Comparison of ENCODE assay signal across 1 cellular context in genomic region chr6:167973092-167973880, GRCh38.
TF ChIP-seq lines count a peak whose summit lies in the region.

No MANE protein-coding gene starts in this region.

TF ChIP-seq in HCT116, 20 proteins besides CTCF, POLR2A, EP300 and RAD21 (continued from another document):
- TF ChIP-seq, protein P1, sequence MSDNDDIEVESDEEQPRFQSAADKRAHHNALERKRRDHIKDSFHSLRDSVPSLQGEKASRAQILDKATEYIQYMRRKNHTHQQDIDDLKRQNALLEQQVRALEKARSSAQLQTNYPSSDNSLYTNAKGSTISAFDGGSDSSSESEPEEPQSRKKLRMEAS (IDR thresholded peaks at IDR 0.05) = no peak
- TF ChIP-seq, protein P2, sequence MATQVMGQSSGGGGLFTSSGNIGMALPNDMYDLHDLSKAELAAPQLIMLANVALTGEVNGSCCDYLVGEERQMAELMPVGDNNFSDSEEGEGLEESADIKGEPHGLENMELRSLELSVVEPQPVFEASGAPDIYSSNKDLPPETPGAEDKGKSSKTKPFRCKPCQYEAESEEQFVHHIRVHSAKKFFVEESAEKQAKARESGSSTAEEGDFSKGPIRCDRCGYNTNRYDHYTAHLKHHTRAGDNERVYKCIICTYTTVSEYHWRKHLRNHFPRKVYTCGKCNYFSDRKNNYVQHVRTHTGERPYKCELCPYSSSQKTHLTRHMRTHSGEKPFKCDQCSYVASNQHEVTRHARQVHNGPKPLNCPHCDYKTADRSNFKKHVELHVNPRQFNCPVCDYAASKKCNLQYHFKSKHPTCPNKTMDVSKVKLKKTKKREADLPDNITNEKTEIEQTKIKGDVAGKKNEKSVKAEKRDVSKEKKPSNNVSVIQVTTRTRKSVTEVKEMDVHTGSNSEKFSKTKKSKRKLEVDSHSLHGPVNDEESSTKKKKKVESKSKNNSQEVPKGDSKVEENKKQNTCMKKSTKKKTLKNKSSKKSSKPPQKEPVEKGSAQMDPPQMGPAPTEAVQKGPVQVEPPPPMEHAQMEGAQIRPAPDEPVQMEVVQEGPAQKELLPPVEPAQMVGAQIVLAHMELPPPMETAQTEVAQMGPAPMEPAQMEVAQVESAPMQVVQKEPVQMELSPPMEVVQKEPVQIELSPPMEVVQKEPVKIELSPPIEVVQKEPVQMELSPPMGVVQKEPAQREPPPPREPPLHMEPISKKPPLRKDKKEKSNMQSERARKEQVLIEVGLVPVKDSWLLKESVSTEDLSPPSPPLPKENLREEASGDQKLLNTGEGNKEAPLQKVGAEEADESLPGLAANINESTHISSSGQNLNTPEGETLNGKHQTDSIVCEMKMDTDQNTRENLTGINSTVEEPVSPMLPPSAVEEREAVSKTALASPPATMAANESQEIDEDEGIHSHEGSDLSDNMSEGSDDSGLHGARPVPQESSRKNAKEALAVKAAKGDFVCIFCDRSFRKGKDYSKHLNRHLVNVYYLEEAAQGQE (IDR thresholded peaks at IDR 0.05; ENCODE audit: low read depth) = no peak
- TF ChIP-seq EZH2phosphoT487 (IDR thresholded peaks at IDR 0.05; ENCODE audit: borderline replicate concordance) (no peak), FOSL1 (IDR thresholded peaks at IDR 0.05; ENCODE audit: low read depth) (no peak)
